In genomic region chr15:36313881-36314280, GRCh38 we compare ENCODE assay signal across 23 cellular contexts.
"Had no signal": no experiment of that assay in that cellular context is flagged by ENCODE, and none has a peak within 500 bp of the region (broad histone marks: within the 10 kb centered on the region; RNA-seq: fewer than 3 reads in every experiment).

No MANE protein-coding gene starts in this region.

- H3K27me3 Mint-ChIP-seq: activated CD4-positive, alpha-beta memory T cell treated with anti-CD3 and anti-CD28 coated beads for 36 hours; activated CD4-positive, alpha-beta T cell treated with anti-CD3 and anti-CD28 coated beads, Interleukin-2, amount 10 ng/mL, durations not matched to agents 7 days and 5 days; activated naive CD4-positive, alpha-beta T cell treated with anti-CD3 and anti-CD28 coated beads, Interleukin-2, amount 10 ng/mL, durations not matched to agents 7 days and 5 days; activated naive CD8-positive, alpha-beta T cell treated with anti-CD3 and anti-CD28 coated beads for 36 hours; activated T-helper 17 cell treated with anti-CD3 and anti-CD28 coated beads, Interleukin-2, amount 50 U/mL, for 72 hours had no signal

- H3K9me3 Mint-ChIP-seq: activated CD4-positive, alpha-beta memory T cell treated with anti-CD3 and anti-CD28 coated beads for 36 hours; activated CD4-positive, alpha-beta T cell treated with anti-CD3 and anti-CD28 coated beads, Interleukin-2, amount 10 ng/mL, durations not matched to agents 7 days and 5 days; activated naive CD4-positive, alpha-beta T cell treated with anti-CD3 and anti-CD28 coated beads, Interleukin-2, amount 10 ng/mL, durations not matched to agents 7 days and 5 days; activated T-helper 17 cell treated with anti-CD3 and anti-CD28 coated beads, Interleukin-2, amount 50 U/mL, for 72 hours; T-helper 1 cell treated with Interleukin-12 subunit alpha and Interleukin-12 subunit beta and Interleukin-4 antibody, amounts not matched to agents 30 μg/mL and 1 μg/mL, for 36 hours had no signal

- H3K4me1 Mint-ChIP-seq: activated CD4-positive, alpha-beta T cell treated with anti-CD3 and anti-CD28 coated beads, Interleukin-2, amount 10 ng/mL, durations not matched to agents 7 days and 5 days; activated naive CD4-positive, alpha-beta T cell treated with anti-CD3 and anti-CD28 coated beads, Interleukin-2, amount 10 ng/mL, durations not matched to agents 7 days and 5 days; activated naive CD8-positive, alpha-beta T cell treated with anti-CD3 and anti-CD28 coated beads for 36 hours; activated T-helper 17 cell treated with anti-CD3 and anti-CD28 coated beads, Interleukin-2, amount 50 U/mL, for 72 hours had no signal

- H3K27ac Mint-ChIP-seq: activated CD4-positive, alpha-beta memory T cell treated with anti-CD3 and anti-CD28 coated beads for 36 hours; activated CD4-positive, alpha-beta T cell treated with anti-CD3 and anti-CD28 coated beads, Interleukin-2, amount 10 ng/mL, durations not matched to agents 7 days and 5 days; activated naive CD4-positive, alpha-beta T cell treated with anti-CD3 and anti-CD28 coated beads, Interleukin-2, amount 10 ng/mL, durations not matched to agents 7 days and 5 days; activated naive CD8-positive, alpha-beta T cell treated with anti-CD3 and anti-CD28 coated beads for 36 hours; activated T-helper 17 cell treated with anti-CD3 and anti-CD28 coated beads, Interleukin-2, amount 50 U/mL, for 72 hours; T-helper 1 cell treated with Interleukin-12 subunit alpha and Interleukin-12 subunit beta and Interleukin-4 antibody, amounts not matched to agents 30 μg/mL and 1 μg/mL, for 36 hours had no signal

- H3K27ac ChIP-seq: VCaP had no signal

- H3K4me3 Mint-ChIP-seq: activated CD4-positive, alpha-beta memory T cell treated with anti-CD3 and anti-CD28 coated beads for 36 hours; activated CD4-positive, alpha-beta T cell treated with anti-CD3 and anti-CD28 coated beads, Interleukin-2, amount 10 ng/mL, durations not matched to agents 7 days and 5 days; activated naive CD4-positive, alpha-beta T cell treated with anti-CD3 and anti-CD28 coated beads, Interleukin-2, amount 10 ng/mL, durations not matched to agents 7 days and 5 days; activated naive CD8-positive, alpha-beta T cell treated with anti-CD3 and anti-CD28 coated beads for 36 hours; activated T-helper 17 cell treated with anti-CD3 and anti-CD28 coated beads, Interleukin-2, amount 50 U/mL, for 72 hours; T-helper 1 cell treated with Interleukin-12 subunit alpha and Interleukin-12 subunit beta and Interleukin-4 antibody, amounts not matched to agents 30 μg/mL and 1 μg/mL, for 36 hours had no signal

- DNase-seq: activated CD4-positive, alpha-beta memory T cell treated with anti-CD3 and anti-CD28 coated beads for 36 hours; activated CD4-positive, alpha-beta T cell treated with anti-CD3 and anti-CD28 coated beads, Interleukin-2, amount 10 ng/mL, durations not matched to agents 7 days and 5 days; activated CD4-positive, CD25-positive, alpha-beta regulatory T cell; activated CD8-positive, alpha-beta memory T cell treated with anti-CD3 and anti-CD28 coated beads for 24 hours; activated gamma-delta T cell; activated naive CD4-positive, alpha-beta T cell treated with anti-CD3 and anti-CD28 coated beads, Interleukin-2, amount 10 ng/mL, durations not matched to agents 7 days and 5 days; activated naive CD8-positive, alpha-beta T cell treated with anti-CD3 and anti-CD28 coated beads for 36 hours; activated T-cell treated with anti-CD3 and anti-CD28 coated beads, Interleukin-2, amount 50 U/mL, for 48 hours; anterior cingulate cortex; cerebellar nuclear complex; Kasumi-1; NCI-H1048; NCI-H1417; NCI-H1930; NCI-H345; NCI-H510A; NCI-H526 treated with DMSO at 0.1 percent for 48 hours; NCI-H82; PC-3; SHP77 had no signal

- H3K36me3 Mint-ChIP-seq: activated CD4-positive, alpha-beta memory T cell treated with anti-CD3 and anti-CD28 coated beads for 36 hours; activated naive CD4-positive, alpha-beta T cell treated with anti-CD3 and anti-CD28 coated beads, Interleukin-2, amount 10 ng/mL, durations not matched to agents 7 days and 5 days; activated naive CD8-positive, alpha-beta T cell treated with anti-CD3 and anti-CD28 coated beads for 36 hours had no signal
